ENCODE assay signal across 27 cellular contexts in the genomic region with DNA sequence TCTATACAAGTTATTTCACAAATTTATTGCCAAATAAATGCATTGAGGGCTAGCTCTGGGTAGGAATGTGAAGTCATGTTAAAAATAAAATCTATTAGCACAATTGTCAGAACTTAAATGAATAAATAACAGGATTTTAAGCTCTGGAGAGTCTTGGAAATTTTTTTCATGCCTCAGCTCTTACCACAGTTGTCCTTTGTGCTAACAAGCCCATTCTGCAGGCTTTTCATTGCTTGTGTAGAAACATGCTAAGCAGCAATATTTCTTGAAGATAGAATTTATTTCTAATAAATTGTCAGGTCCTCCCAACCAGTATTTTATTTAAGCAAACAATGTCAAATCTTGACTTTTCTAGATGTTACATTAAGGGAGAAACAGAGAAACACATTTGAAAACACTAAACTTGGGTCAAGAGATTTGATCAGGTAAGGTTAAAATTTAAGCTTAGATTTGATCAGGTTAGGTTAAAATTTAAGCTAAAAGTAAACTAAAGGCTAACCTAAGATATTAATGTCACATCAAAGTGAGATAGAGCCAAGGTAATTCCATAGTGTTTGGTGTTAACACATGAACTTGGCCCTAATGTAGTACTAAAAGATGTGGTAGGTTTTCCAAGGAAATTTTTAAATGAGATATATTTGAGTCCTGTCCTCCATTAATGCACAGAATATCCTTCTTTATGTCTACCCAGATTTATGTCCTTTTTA.
"Had no signal": no experiment of that assay in that cellular context is flagged by ENCODE, and none has a peak within 500 bp of the region (broad histone marks: within the 10 kb centered on the region; RNA-seq: fewer than 3 reads in every experiment).

No MANE protein-coding gene starts in this region.

- FAIRE-seq: bronchial epithelial cell had no signal

- H3K4me1 ChIP-seq: ascending aorta, esophagus muscularis mucosa, foreskin keratinocyte, gastrocnemius medialis had no signal

- H3K36me3 ChIP-seq: ascending aorta, brain microvascular endothelial cell, esophagus muscularis mucosa, gastrocnemius medialis had no signal

- DNase-seq: activated CD4-positive, alpha-beta memory T cell treated with anti-CD3 and anti-CD28 coated beads for 36 hours; activated CD4-positive, alpha-beta T cell treated with anti-CD3 and anti-CD28 coated beads for 36 hours; activated CD4-positive, alpha-beta T cell treated with anti-CD3 and anti-CD28 coated beads, Interleukin-2, amount 10 ng/mL, durations not matched to agents 24 days and 14 days; activated CD4-positive, CD25-positive, alpha-beta regulatory T cell; activated CD4-positive, CD25-positive, alpha-beta regulatory T cell treated with anti-CD3 and anti-CD28 coated beads, Interleukin-2, amount 50 U/mL, for 72 hours; activated CD8-positive, alpha-beta memory T cell treated with anti-CD3 and anti-CD28 coated beads, Interleukin-2, amount 10 ng/mL, durations not matched to agents 7 days and 5 days; activated CD8-positive, alpha-beta memory T cell treated with anti-CD3 and anti-CD28 coated beads, Interleukin-2, amount 50 U/mL, for 4 hours; activated CD8-positive, alpha-beta T cell treated with anti-CD3 and anti-CD28 coated beads, Interleukin-2, amount 10 ng/mL, durations not matched to agents 7 days and 5 days; activated gamma-delta T cell; activated naive CD4-positive, alpha-beta T cell; activated naive CD4-positive, alpha-beta T cell treated with anti-CD3 and anti-CD28 coated beads, Interleukin-2, amount 10 ng/mL, durations not matched to agents 7 days and 5 days; activated naive CD8-positive, alpha-beta T cell treated with anti-CD3 and anti-CD28 coated beads, Interleukin-2, amount 10 ng/mL, durations not matched to agents 7 days and 5 days; activated T-cell treated with anti-CD3 and anti-CD28 coated beads, Interleukin-2, amount 50 U/mL, for 1 hour; activated T-cell treated with anti-CD3 and anti-CD28 coated beads, Interleukin-2, amount 50 U/mL, for 72 hours; brain microvascular endothelial cell; cortex of kidney; dermis blood vessel endothelial cell; effector CD4-positive, alpha-beta T cell; effector memory CD8-positive, alpha-beta T cell; erythroblast; foreskin keratinocyte; gastrocnemius medialis; T-helper 2 cell had no signal

- ATAC-seq: activated CD4-positive, alpha-beta T cell treated with anti-CD3 and anti-CD28 coated beads for 36 hours; activated CD8-positive, alpha-beta memory T cell treated with anti-CD3 and anti-CD28 coated beads, Interleukin-2, amount 10 ng/mL, durations not matched to agents 7 days and 5 days; activated CD8-positive, alpha-beta T cell treated with anti-CD3 and anti-CD28 coated beads, Interleukin-2, amount 10 ng/mL, durations not matched to agents 7 days and 5 days; activated naive CD4-positive, alpha-beta T cell treated with anti-CD3 and anti-CD28 coated beads, Interleukin-2, amount 50 U/mL, for 72 hours; activated T-cell treated with anti-CD3 and anti-CD28 coated beads, Interleukin-2, amount 50 U/mL, for 72 hours; effector memory CD8-positive, alpha-beta T cell; foreskin keratinocyte; gastrocnemius medialis had no signal

- H3K4me3 ChIP-seq: ascending aorta, esophagus muscularis mucosa, gastrocnemius medialis had no signal

- H3K27me3 ChIP-seq: ascending aorta, brain microvascular endothelial cell, esophagus muscularis mucosa, foreskin keratinocyte, gastrocnemius medialis had no signal

- H3K27ac ChIP-seq: ascending aorta, brain microvascular endothelial cell, esophagus muscularis mucosa, foreskin keratinocyte, gastrocnemius medialis had no signal

- H3K9me3 ChIP-seq: ascending aorta, gastrocnemius medialis had no signal
